8 cellular contexts compared by ENCODE assay signal in the genomic region with DNA sequence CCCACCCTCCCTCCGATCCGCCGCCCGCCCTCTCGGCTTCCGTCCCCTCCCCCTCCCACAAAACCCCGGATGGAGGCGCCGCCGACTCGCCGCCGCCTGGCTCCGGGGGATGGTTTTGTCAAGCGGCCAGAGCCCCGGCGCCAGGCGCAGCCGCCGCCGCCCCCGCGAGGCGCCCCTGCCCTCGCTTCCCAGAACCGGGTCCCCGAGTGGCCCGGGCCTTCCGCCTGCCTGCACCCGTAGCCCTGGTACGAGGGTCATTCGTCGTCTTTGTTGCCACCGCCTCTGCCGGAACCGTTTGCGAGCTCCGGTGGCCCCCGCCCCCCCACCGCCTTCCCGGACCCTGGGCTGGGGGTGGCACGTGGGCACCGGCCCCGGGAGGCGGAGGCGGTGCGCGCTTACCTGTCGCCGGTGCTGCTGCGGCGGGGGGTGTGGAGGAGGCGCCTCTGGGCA. TPM values are rescaled to one million over a fixed set of nuclear protein-coding genes. Genes with fewer than 3 reads are reported as not detected.
DNase-seq lines count a peak whose midpoint lies in the region; ATAC-seq, FAIRE-seq and TF ChIP-seq lines count a peak whose summit lies in the region.

No MANE protein-coding gene starts in this region.

- H3K9me3 Mint-ChIP-seq in naive B cell: no peaks in the 10 kb centered on the region

- peak overlapping the region in 7 of 8 donors; percentile 90 to 98 (median 95) for H3K4me3 Mint-ChIP-seq in naive B cell

- TF ChIP-seq POLR2A in A549 (IDR thresholded peaks at IDR 0.05; ENCODE audit: low read length): peak; percentile 29

- TF ChIP-seq CTCF in A549 (IDR thresholded peaks at IDR 0.05): no peak
- TF ChIP-seq CTCF in OCI-LY7 (conservative IDR thresholded peaks at IDR 0.05; ENCODE audit: low read length): no peak

- H3K36me3 Mint-ChIP-seq in naive B cell: no peaks in the 10 kb centered on the region

- TF ChIP-seq RAD21 in A549 (conservative IDR thresholded peaks at IDR 0.05 in 1 of 2, IDR thresholded peaks at IDR 0.05 in 1 of 2): no peak

- BruUV-seq in OCI-LY7 (replicated peaks; lab: Mats Ljungman, UMichigan): no TSS peak

- no peaks in the 10 kb centered on the region for H3K9me3 ChIP-seq in A549
- H3K9me3 ChIP-seq in OCI-LY7 (ENCODE audit: low read length): no peaks in the 10 kb centered on the region

- H3K4me1 Mint-ChIP-seq in naive B cell: peaks cover 24 to 49% (median 46%) of the 10 kb centered on the region in 3 donors

- H3K4me3 ChIP-seq in A549 (peak overlapping the region; percentile 93), OCI-LY7 (ENCODE audit: low read depth, low read length, poor library complexity, severe bottlenecking) (peak overlapping the region; percentile 99)

- H2AFZ ChIP-seq in OCI-LY7 (ENCODE audit: low read length): no peak overlapping the region; the same call in 1 of the 2 replicates

- DNase-seq in A549 (ENCODE audit: low read depth in 1 of 2, low spot score in 1 of 2) (peak; percentile 25 to 77), OCI-LY7 (ENCODE audit: low spot score) (peak; percentile 78), fibroblast of gingiva (ENCODE audit: low read depth) (peak; percentile 74), naive B cell (peak; percentile 78)
- DNase-seq in activated T-cell treated with anti-CD3 and anti-CD28 coated beads, Interleukin-2, amount 50 U/mL, for 48 hours: peak; percentile 82 to 86
- DNase-seq in stimulated activated CD8-positive, alpha-beta memory T cell treated with anti-CD3 and anti-CD28 coated beads, Interleukin-7, amount 100 ng/mL, for 48 hours (ENCODE audit: extremely low read depth in 1 of 2, low read depth in 1 of 2): peak; percentile 52 to 58

- no peaks in the 10 kb centered on the region for H3K27me3 Mint-ChIP-seq in naive B cell

- peak overlapping the region; percentile 100 for H3K27ac ChIP-seq in A549
- peak overlapping the region; percentile 97 for H3K27ac ChIP-seq in OCI-LY7 (ENCODE audit: low read depth, low read length, poor library complexity, severe bottlenecking)

- peaks cover 33% of the 10 kb centered on the region for H4K20me1 ChIP-seq in OCI-LY7 (ENCODE audit: insufficient read depth, low read length)

- no CpG with 5 or more reads among the region's 53 CpGs for WGBS in A549 (ENCODE audit: missing lambda C conversion rate)

- POLR2A ChIA-PET in A549 (lab: Yijun Ruan, JAX) (interaction anchor here (0.6 to 1.8 kb wide), 4 partner anchors 13 to 323 kb away, joined by 3 to 4 read pairs (median 4); partner anchors contain the start of gene RMND1), OCI-LY7 (lab: Charles Lee) (interaction anchor here (1.7 kb wide), 1 partner anchor 61 kb away, joined by 6 read pairs; the partner anchor contains the start of gene RMND1)

- FAIRE-seq in A549 (lab: Jason Lieb, UNC): no peak

- H3K4me1 ChIP-seq in A549: peaks cover 33% of the 10 kb centered on the region
- peaks cover 60% of the 10 kb centered on the region for H3K4me1 ChIP-seq in OCI-LY7 (ENCODE audit: insufficient read depth, low read length, poor library complexity, severe bottlenecking)

- CTCF ChIA-PET in A549 (lab: Yijun Ruan, JAX) (interaction anchor here (1.1 kb wide), 1 partner anchor 15 kb away, joined by 3 read pairs; no protein-coding TSS in a partner anchor), OCI-LY7 (lab: Charles Lee; ENCODE audit: unreplicated experiment) (no interaction called here)

- peaks cover 81% of the 10 kb centered on the region for H3K79me2 ChIP-seq in OCI-LY7 (ENCODE audit: insufficient read depth, low read depth, low read length)

- ATAC-seq in A549: peak in 1 of 2 experiments; percentile 44; a peak in 4 of 6 replicates
- peak; percentile 0 for ATAC-seq in GM18520 (IDR thresholded peaks at IDR 0.05; ENCODE audit: unreplicated experiment)
- ATAC-seq in HG03097 (IDR thresholded peaks at IDR 0.05; ENCODE audit: low FRiP score, unreplicated experiment): peak; percentile 4
- peak; percentile 13 to 17 for ATAC-seq in naive B cell (ENCODE audit: low read depth in 2 of 2)

- intact Hi-C loops in OCI-LY7 (cut with micrococcal nuclease; ENCODE audit: unreplicated experiment): loop anchor here (5.0 kb wide), 2 partner anchors 911 to 1591 kb away; partner anchors contain the start of gene FBXO5

- H3K27ac Mint-ChIP-seq in naive B cell: peak overlapping the region in 3 of 6 donors; percentile 67 to 99 (median 98)

- H3K9me2 ChIP-seq in OCI-LY7 (ENCODE audit: insufficient read depth, low read length): no peaks in the 10 kb centered on the region

- H3K36me3 ChIP-seq in OCI-LY7 (ENCODE audit: insufficient read depth, low read length): peaks cover 54% of the 10 kb centered on the region

- H3K4me2 ChIP-seq in A549 (peak overlapping the region; percentile 98), OCI-LY7 (ENCODE audit: low read length) (peak overlapping the region; percentile 77)

- no peak for TF ChIP-seq EP300 in A549 (IDR thresholded peaks at IDR 0.05)

TF ChIP-seq in A549, 52 proteins besides CTCF, POLR2A, EP300 and RAD21:
- TF ChIP-seq ZFP36 (IDR thresholded peaks at IDR 0.05; ENCODE audit: borderline replicate concordance, partially characterized antibody): no peak
- TF ChIP-seq PBX3 (IDR thresholded peaks at IDR 0.05): no peak
- TF ChIP-seq JUN (IDR thresholded peaks at IDR 0.05): peak in 1 of 2 experiments; percentile 68; a peak in 2 of 5 replicates
- no peak for TF ChIP-seq RNF2 (IDR thresholded peaks at IDR 0.05; ENCODE audit: borderline replicate concordance, low read depth)
- TF ChIP-seq SMC3 (IDR thresholded peaks at IDR 0.05): no peak
- TF ChIP-seq GATA3 (IDR thresholded peaks at IDR 0.05; ENCODE audit: borderline replicate concordance): 0 out of 2 replicates have a peak, but pooled peaks have one; percentile 6
- TF ChIP-seq FOSL2 (IDR thresholded peaks at IDR 0.05): no peak
- no peak for TF ChIP-seq FOSL2 (CRISPR knock-in tag; IDR thresholded peaks at IDR 0.05)

RNA-seq across cellular contexts. Expression of gene ZBTB2, which starts 0.3 kb away (rescaled TPM):
- polyA plus RNA-seq in A549 (2011; rRNA removed) (15.3 and 17.3 TPM in 2 replicates), A549 (2017; fragmentation: RNase III; extraction: RNeasy Plus Mini Kit Qiagen cat#74134 plus additional on column Dnase treatment) (10.8 to 12.0 TPM (median 11.4 TPM) in 3 replicates), naive B cell (ENCODE audit: low read depth in 6 of 6) (10 to 100 TPM; 11.6 to 22.7 (median 14.5) TPM)
- 12.5 and 15.3 TPM in 2 replicates for polyA plus RNA-seq in A549 (2012; cell fraction: cytosol; rRNA removed)
- 6.9 and 7.4 TPM in 2 replicates for polyA plus RNA-seq in A549 (2012; cell fraction: nucleus; rRNA removed)
- polyA minus RNA-seq in A549 (2011; rRNA and poly(A)+ RNA removed): 21.6 and 23.6 TPM in 2 replicates
- 16.4 and 17.0 TPM in 2 replicates for total RNA-seq in OCI-LY7 (2014; rRNA removed; shearing (Covaris generic))
- total RNA-seq in OCI-LY7 (2022): 17.0 and 18.4 TPM in 2 replicates
